Comparison of ENCODE assay signal across 20 cellular contexts in the genomic region with DNA sequence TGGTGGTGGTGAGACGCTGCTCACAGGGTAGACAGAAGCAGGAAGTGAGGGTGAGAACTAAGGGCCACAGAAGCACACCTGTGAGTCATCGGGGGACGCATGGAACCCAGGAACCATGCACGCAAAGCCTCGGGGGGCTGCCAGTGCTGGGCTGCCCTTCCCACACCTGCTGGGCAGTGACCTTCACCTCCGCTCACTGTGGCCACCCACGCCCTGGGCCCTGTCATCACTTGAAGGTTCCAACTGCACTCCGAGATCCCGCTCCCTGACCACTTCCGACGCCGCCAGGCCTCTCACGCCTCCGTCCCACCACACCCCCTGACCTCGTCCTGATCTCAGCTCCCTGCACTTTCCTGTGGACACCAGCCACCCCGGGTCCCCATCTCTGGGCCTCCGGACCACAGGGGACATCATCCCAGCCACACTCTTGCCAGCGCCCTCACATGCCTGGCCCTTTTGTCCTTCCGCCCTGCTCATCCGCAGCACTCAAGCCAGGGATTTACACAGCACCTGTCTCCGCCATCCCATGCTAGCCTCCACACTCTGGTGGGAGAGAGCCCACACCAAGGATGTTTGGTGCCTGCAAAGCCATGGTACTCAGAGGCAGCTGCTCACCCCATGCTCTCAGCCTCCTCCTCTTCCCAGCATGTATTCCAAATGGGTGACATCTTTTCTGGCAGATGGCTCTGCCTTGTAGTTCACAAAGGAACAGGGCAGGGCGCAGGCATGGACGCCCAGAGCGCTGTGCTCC. TPM values are rescaled to one million over a fixed set of nuclear protein-coding genes. Genes with fewer than 3 reads are reported as not detected.
DNase-seq lines count a peak whose midpoint lies in the region; ATAC-seq, FAIRE-seq and TF ChIP-seq lines count a peak whose summit lies in the region.
"Had no signal": no experiment of that assay in that cellular context is flagged by ENCODE, and none has a peak within 500 bp of the region (broad histone marks: within the 10 kb centered on the region; RNA-seq: fewer than 3 reads in every experiment).

No MANE protein-coding gene starts in this region.

- H4K20me1 ChIP-seq in HepG2 (ENCODE audit: insufficient read depth, low read length) (no peaks in the 10 kb centered on the region), smooth muscle cell (ENCODE audit: low read depth) (no peaks in the 10 kb centered on the region)

- 80% methylated on average over 22 of the region's 24 CpGs for WGBS in HepG2 (ENCODE audit: low lambda C conversion rate)
- WGBS in smooth muscle cell (ENCODE audit: low lambda C conversion rate): 89% methylated on average over 22 of the region's 24 CpGs

- no peak for TF ChIP-seq POLR2A in HepG2 (IDR thresholded peaks at IDR 0.05; ENCODE audit: insufficient read depth in 1 of 2, low read depth in 2 of 2, low read length in 2 of 2)

- no peaks in the 10 kb centered on the region for H3K27me3 ChIP-seq in HepG2 (ENCODE audit: control insufficient read depth in 1 of 2, insufficient read depth in 2 of 2, low read length in 2 of 2)
- H3K27me3 ChIP-seq in smooth muscle cell (ENCODE audit: low read depth): no peaks in the 10 kb centered on the region
- H3K27me3 ChIP-seq: ascending aorta had no signal

- no peak overlapping the region for H3K27ac Mint-ChIP-seq in type B pancreatic cell
- H3K27ac Mint-ChIP-seq: activated T-cell treated with anti-CD3 and anti-CD28 coated beads, Interleukin-2, amount 50 U/mL, for 24 hours had no signal

- no peak overlapping the region for H3K4me3 ChIP-seq in HepG2 (replicated peaks in 1 of 3; ENCODE audit: insufficient read depth in 1 of 3, low read depth in 2 of 3, low read length in 3 of 3)
- no peak overlapping the region for H3K4me3 ChIP-seq in smooth muscle cell
- H3K4me3 ChIP-seq: ascending aorta, esophagus muscularis mucosa had no signal

- in situ Hi-C loops in HepG2 (cut with HindIII; ENCODE audit: extremely low pct_ligation_motif_present, low pct_unique_long_range_greater_than_20kb): loop anchor here (10.0 to 25.0 kb wide), 2 partner anchors 196 to 464 kb away; no protein-coding TSS in a partner anchor

- H3K4me3 Mint-ChIP-seq in type B pancreatic cell: no peak overlapping the region
- H3K4me3 Mint-ChIP-seq: activated T-cell treated with anti-CD3 and anti-CD28 coated beads, Interleukin-2, amount 50 U/mL, for 24 hours had no signal

- H3K9ac ChIP-seq in HepG2 (ENCODE audit: insufficient read depth, low read depth, low read length): no peak overlapping the region
- H3K9ac ChIP-seq in smooth muscle cell (ENCODE audit: low read depth): no peak overlapping the region

- H3K27ac ChIP-seq in HepG2 (ENCODE audit: extremely low read length, insufficient read depth, low read length) (no peak overlapping the region), smooth muscle cell (ENCODE audit: low read depth) (no peak overlapping the region)
- H3K27ac ChIP-seq: ascending aorta, esophagus muscularis mucosa, neutrophil had no signal

- ATAC-seq in HepG2: no peak

- DNase-seq in activated CD8-positive, alpha-beta memory T cell treated with anti-CD3 and anti-CD28 coated beads for 24 hours: peak; percentile 54
- no peak for DNase-seq in activated CD8-positive, alpha-beta memory T cell treated with anti-CD3 and anti-CD28 coated beads, Interleukin-2, amount 50 U/mL, for 48 hours
- peak; percentile 18 for DNase-seq in NCI-H69 (lab: John Stamatoyannopoulos, UW)
- no peak for DNase-seq in HepG2 (ENCODE audit: low spot score)
- peak; percentile 45 for DNase-seq in type B pancreatic cell (ENCODE audit: extremely low spot score, unreplicated experiment)
- no peak for DNase-seq in smooth muscle cell (lab: John Stamatoyannopoulos, UW; ENCODE audit: unreplicated experiment)
- DNase-seq in NCI-H2029 treated with DMSO at 0.1 percent for 48 hours (lab: John Stamatoyannopoulos, UW): no peak
- no peak for DNase-seq in midbrain (lab: John Stamatoyannopoulos, UW)
- DNase-seq: activated CD4-positive, alpha-beta T cell treated with anti-CD3 and anti-CD28 coated beads, Interleukin-2, amount 50 U/mL, for 1 hour; activated naive CD4-positive, alpha-beta T cell treated with anti-CD3 and anti-CD28 coated beads, Interleukin-2, amount 50 U/mL, for 16 hours; activated T-cell treated with anti-CD3 and anti-CD28 coated beads, Interleukin-2, amount 50 U/mL, for 24 hours; effector CD4-positive, alpha-beta T cell; EL; NCI-H446; Right ventricle myocardium superior; stimulated activated CD4-positive, alpha-beta T cell treated with anti-CD3 and anti-CD28 coated beads, Interleukin-15, amount 100 ng/mL, for 24 hours had no signal

- TF ChIP-seq EP300 in HepG2 (IDR thresholded peaks at IDR 0.05; ENCODE audit: low read depth in 2 of 2, low read length in 2 of 2) (no peak), HepG2 (CRISPR knock-in tag; IDR thresholded peaks at IDR 0.05; ENCODE audit: borderline replicate concordance) (no peak)

- H3K36me3 ChIP-seq in HepG2 (replicated peaks in 1 of 2; ENCODE audit: control insufficient read depth in 1 of 2, insufficient read depth in 2 of 2, low read length in 2 of 2) (no peaks in the 10 kb centered on the region), smooth muscle cell (ENCODE audit: low read depth) (no peaks in the 10 kb centered on the region)
- H3K36me3 ChIP-seq: ascending aorta, esophagus muscularis mucosa, neutrophil had no signal

- no peak for FAIRE-seq in HepG2 (lab: Jason Lieb, UNC)
- FAIRE-seq: H54 had no signal

- no peak overlapping the region for H2AFZ ChIP-seq in HepG2 (ENCODE audit: low read length)
- H2AFZ ChIP-seq in smooth muscle cell (ENCODE audit: low read depth): no peak overlapping the region

- H3K9me3 ChIP-seq in HepG2 (ENCODE audit: low read length) (no peaks in the 10 kb centered on the region), smooth muscle cell (replicated peaks; ENCODE audit: low read depth) (no peaks in the 10 kb centered on the region)
- H3K9me3 ChIP-seq: ascending aorta, esophagus muscularis mucosa, neutrophil had no signal

- intact Hi-C loops in HepG2 (cut with micrococcal nuclease; ENCODE audit: unreplicated experiment): loop anchor here (5.0 to 10.0 kb wide), 3 partner anchors 176 to 319 kb away; no protein-coding TSS in a partner anchor

- no peaks in the 10 kb centered on the region for H3F3A ChIP-seq in smooth muscle cell (ENCODE audit: low read depth)

- H3K79me2 ChIP-seq in HepG2 (ENCODE audit: insufficient read depth, low read length) (no peaks in the 10 kb centered on the region), smooth muscle cell (ENCODE audit: low read depth) (no peaks in the 10 kb centered on the region)

- POLR2A ChIA-PET in HepG2 (lab: Yijun Ruan, JAX): no interaction called here

- CTCF ChIA-PET in HepG2 (lab: Yijun Ruan, JAX; ENCODE audit: low intra/inter-chr PET ratio, low total read pairs): no interaction called here

- peaks cover 12% of the 10 kb centered on the region for H3K4me1 Mint-ChIP-seq in type B pancreatic cell (ENCODE audit: unreplicated experiment)

- H3K36me3 Mint-ChIP-seq in type B pancreatic cell: no peaks in the 10 kb centered on the region

- BruUV-seq in HepG2 (replicated peaks; lab: Mats Ljungman, UMichigan): no TSS peak

- H3K4me2 ChIP-seq in HepG2 (ENCODE audit: low read depth, low read length) (no peak overlapping the region), smooth muscle cell (no peak overlapping the region)

- H3K4me1 ChIP-seq in HepG2 (ENCODE audit: insufficient read depth, low read length) (peaks cover 70% of the 10 kb centered on the region), smooth muscle cell (ENCODE audit: low read depth) (no peaks in the 10 kb centered on the region)

- H3K27me3 Mint-ChIP-seq in type B pancreatic cell: peaks cover 46% of the 10 kb centered on the region

- TF ChIP-seq CTCF in HepG2 (CRISPR knock-in tag; IDR thresholded peaks at IDR 0.05) (no peak), type B pancreatic cell (conservative IDR thresholded peaks at IDR 0.05) (no peak), smooth muscle cell (IDR thresholded peaks at IDR 0.05; ENCODE audit: borderline replicate concordance, insufficient read depth, poor library complexity, severe bottlenecking) (no peak)

- peaks cover 5% of the 10 kb centered on the region for H3K9me3 Mint-ChIP-seq in type B pancreatic cell
- H3K9me3 Mint-ChIP-seq: activated T-cell treated with anti-CD3 and anti-CD28 coated beads, Interleukin-2, amount 50 U/mL, for 24 hours had no signal

- TF ChIP-seq RAD21 in HepG2 (CRISPR knock-in tag; IDR thresholded peaks at IDR 0.05): no peak

TF ChIP-seq in HepG2, 621 proteins besides CTCF, POLR2A, EP300 and RAD21 (continues in another document):
- no peak for TF ChIP-seq MIER3 (CRISPR knock-in tag; IDR thresholded peaks at IDR 0.05; ENCODE audit: borderline replicate concordance)
- no peak for TF ChIP-seq ZNF619 (CRISPR knock-in tag; IDR thresholded peaks at IDR 0.05)
- no peak for TF ChIP-seq PLRG1 (conservative IDR thresholded peaks at IDR 0.05)

RNA-seq across cellular contexts. Expression of a gene that starts 23.1 kb away (rescaled TPM):
- total RNA-seq in HepG2 (2016; rRNA removed; fragmentation: Illumina TruSeq; extraction: Trizol): 60.1 and 136 TPM in 2 replicates
- total RNA-seq in HepG2 (2016; cell fraction: cytosol; rRNA removed; fragmentation: Illumina TruSeq; extraction: Trizol; ENCODE audit: low read depth): 427 and 465 TPM in 2 replicates
- total RNA-seq in HepG2 (2016; cell fraction: insoluble cytoplasmic fraction; rRNA removed; fragmentation: Illumina TruSeq; extraction: Trizol): 62.2 and 127 TPM in 2 replicates
- total RNA-seq in HepG2 (2016; cell fraction: membrane; rRNA removed; fragmentation: Illumina TruSeq; extraction: Trizol): 131 and 135 TPM in 2 replicates
- 67.8 and 78.6 TPM in 2 replicates for total RNA-seq in HepG2 (2016; cell fraction: nucleus; rRNA removed; fragmentation: Illumina TruSeq; extraction: Trizol)
- polyA plus RNA-seq in HepG2 (2011; rRNA removed): 162 and 194 TPM in 2 replicates
- 81.2 and 134 TPM in 2 replicates for polyA plus RNA-seq in HepG2 (2011; cell fraction: cytosol; rRNA removed)
- polyA plus RNA-seq in HepG2 (2011; cell fraction: nucleus; rRNA removed): 23.1 and 30.4 TPM in 2 replicates
- 126 and 155 TPM in 2 replicates for polyA plus RNA-seq in HepG2 (2012)
- polyA plus RNA-seq in HepG2 (2016; cell fraction: cytosol; fragmentation: Illumina TruSeq; extraction: Trizol; ENCODE audit: low read depth): 16.3 and 18.9 TPM in 2 replicates
- 227 and 248 TPM in 2 replicates for polyA plus RNA-seq in HepG2 (2016; cell fraction: insoluble cytoplasmic fraction; fragmentation: Illumina TruSeq; extraction: Trizol; ENCODE audit: low read depth)
- 22.8 and 26.0 TPM in 2 replicates for polyA plus RNA-seq in HepG2 (2016; cell fraction: membrane; fragmentation: Illumina TruSeq; extraction: Trizol; ENCODE audit: low read depth)
- 96.5 and 111 TPM in 2 replicates for polyA plus RNA-seq in HepG2 (2016; cell fraction: nucleus; fragmentation: Illumina TruSeq; extraction: Trizol; ENCODE audit: insufficient read depth, low read depth)
- polyA minus RNA-seq in HepG2 (2011; rRNA and poly(A)+ RNA removed; ENCODE audit: low replicate concordance): 126 and 271 TPM in 2 replicates
- polyA minus RNA-seq in HepG2 (2011; cell fraction: cytosol; rRNA and poly(A)+ RNA removed): 105 and 118 TPM in 2 replicates
- polyA minus RNA-seq in HepG2 (2011; cell fraction: nucleus; rRNA and poly(A)+ RNA removed): 95.1 and 136 TPM in 2 replicates
- 117 and 182 TPM in 2 replicates for total RNA-seq in type B pancreatic cell (ENCODE audit: low replicate concordance)
- total RNA-seq in smooth muscle cell: 117 and 140 TPM in 2 replicates
- polyA plus RNA-seq in smooth muscle cell: 131 and 164 TPM in 2 replicates

Comparison
In these comparisons a context has a peak if more than half of its experiments do, and no peak if none do; other contexts are left out.
1. DNase-seq: peak in activated CD8-positive, alpha-beta memory T cell treated with anti-CD3 and anti-CD28 coated beads for 24 hours (single experiment), NCI-H69 (single experiment) and type B pancreatic cell (single experiment); none in activated CD8-positive, alpha-beta memory T cell treated with anti-CD3 and anti-CD28 coated beads, Interleukin-2, amount 50 U/mL, for 48 hours (single experiment), HepG2 (single experiment), smooth muscle cell (single experiment), NCI-H2029 treated with DMSO at 0.1 percent for 48 hours (single experiment) and midbrain (single experiment).